Comparison of ENCODE assay signal across 17 cellular contexts in the genomic region with DNA sequence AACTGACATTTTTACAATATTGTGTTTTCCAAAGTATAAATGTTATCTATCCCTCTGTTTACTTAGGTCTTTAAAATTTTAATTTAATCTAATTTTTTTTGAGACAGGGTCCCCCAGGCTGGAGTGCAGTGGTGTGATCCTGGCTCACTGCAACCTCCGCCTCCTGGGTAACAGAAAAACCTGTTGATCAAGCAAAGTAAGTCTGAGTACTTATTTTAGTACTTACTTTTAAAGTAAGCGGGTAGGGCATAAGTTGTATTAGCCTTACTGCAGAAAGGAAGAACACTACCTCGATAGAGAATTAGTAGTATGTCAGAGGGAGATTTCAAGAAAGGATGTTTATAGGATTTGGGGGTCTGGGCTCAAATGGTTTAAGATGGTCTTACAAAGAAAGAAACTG. TPM values are rescaled to one million over a fixed set of nuclear protein-coding genes. Genes with fewer than 3 reads are reported as not detected.
DNase-seq lines count a peak whose midpoint lies in the region; TF ChIP-seq lines count a peak whose summit lies in the region.
"Had no signal": no experiment of that assay in that cellular context is flagged by ENCODE, and none has a peak within 500 bp of the region (broad histone marks: within the 10 kb centered on the region; RNA-seq: fewer than 3 reads in every experiment).

No MANE protein-coding gene starts in this region.

- H3K4me3 ChIP-seq in esophagus squamous epithelium (no peak overlapping the region), suprapubic skin (no peak overlapping the region)
- H3K4me3 ChIP-seq: BLaER1, K562 had no signal

- DNase-seq in DMS79 treated with DMSO at 0.1 percent for 48 hours (lab: John Stamatoyannopoulos, UW) (peak; percentile 0), DMS79 (lab: John Stamatoyannopoulos, UW) (no peak), esophagus squamous epithelium (lab: John Stamatoyannopoulos, UW) (no peak), suprapubic skin (ENCODE audit: low spot score in 2 of 2) (no peak), cerebellar cortex (ENCODE audit: low spot score) (no peak), HT-29 (ENCODE audit: low spot score) (no peak), COLO668 (lab: John Stamatoyannopoulos, UW; ENCODE audit: unreplicated experiment) (no peak)
- DNase-seq: AML-193; Calu3; CD4-positive, CD25-positive, alpha-beta regulatory T cell; DMS 273 treated with DMSO at 0.1 percent for 48 hours; EL; HCEC 1CT; HFFc6 had no signal

- WGBS in esophagus squamous epithelium, 2 donors = 43 to 50% methylated on average over 3 of the region's 3 CpGs
- WGBS in suprapubic skin = 58% methylated on average over 3 of the region's 3 CpGs

- TF ChIP-seq POLR2A in esophagus squamous epithelium (IDR thresholded peaks at IDR 0.05) (no peak), suprapubic skin (IDR thresholded peaks at IDR 0.05) (no peak)

- peak overlapping the region; percentile 11 to 86 (median 77) for H3K27ac ChIP-seq in esophagus squamous epithelium
- peak overlapping the region; percentile 71 for H3K27ac ChIP-seq in suprapubic skin
- H3K27ac ChIP-seq: 22Rv1, BLaER1 had no signal

- H3K27me3 ChIP-seq in esophagus squamous epithelium (no peaks in the 10 kb centered on the region), suprapubic skin (no peaks in the 10 kb centered on the region)
- H3K27me3 ChIP-seq: BLaER1 had no signal

- intact Hi-C loops in esophagus squamous epithelium (cut with DNase I) = no loop called here

- H3K36me3 ChIP-seq in esophagus squamous epithelium (no peaks in the 10 kb centered on the region), suprapubic skin (no peaks in the 10 kb centered on the region)
- H3K36me3 ChIP-seq: BLaER1 had no signal

- TF ChIP-seq CTCF in esophagus squamous epithelium (IDR thresholded peaks at IDR 0.05) (no peak), suprapubic skin (IDR thresholded peaks at IDR 0.05) (no peak)

- no peak for TF ChIP-seq EP300 in suprapubic skin (IDR thresholded peaks at IDR 0.05)

- H3K9me3 ChIP-seq in esophagus squamous epithelium (no peaks in the 10 kb centered on the region), suprapubic skin (no peaks in the 10 kb centered on the region)
- H3K9me3 ChIP-seq: BLaER1 had no signal

- H3K4me1 ChIP-seq in esophagus squamous epithelium = peaks cover 6 to 59% (median 9%) of the 10 kb centered on the region in 3 donors
- peaks cover 34% of the 10 kb centered on the region for H3K4me1 ChIP-seq in suprapubic skin
- H3K4me1 ChIP-seq: BLaER1 had no signal

RNA-seq across cellular contexts. Expression of gene FEM1B, which starts 11.9 kb away (rescaled TPM):
- 10 to 100 TPM; 32.3 to 64.4 (median 46.8) TPM for total RNA-seq in esophagus squamous epithelium
- 10 to 100 TPM; 56.3 to 89.6 (median 63.8) TPM for total RNA-seq in suprapubic skin
- 22.0 and 23.6 TPM in 2 replicates for total RNA-seq in HT-29 (2014; rRNA removed; shearing (Covaris generic))

RNA-seq across cellular contexts. Expression of gene CLN6, which starts 36.1 kb away (rescaled TPM):
- total RNA-seq in esophagus squamous epithelium (10 to 100 TPM; 13.2 to 30.8 (median 24.4) TPM), suprapubic skin (10 to 100 TPM; 20.3 to 38.1 (median 27.9) TPM)
- 113 and 122 TPM in 2 replicates for total RNA-seq in HT-29 (2014; rRNA removed; shearing (Covaris generic))
